Comparison of ENCODE assay signal across 8 cellular contexts in the genomic region with DNA sequence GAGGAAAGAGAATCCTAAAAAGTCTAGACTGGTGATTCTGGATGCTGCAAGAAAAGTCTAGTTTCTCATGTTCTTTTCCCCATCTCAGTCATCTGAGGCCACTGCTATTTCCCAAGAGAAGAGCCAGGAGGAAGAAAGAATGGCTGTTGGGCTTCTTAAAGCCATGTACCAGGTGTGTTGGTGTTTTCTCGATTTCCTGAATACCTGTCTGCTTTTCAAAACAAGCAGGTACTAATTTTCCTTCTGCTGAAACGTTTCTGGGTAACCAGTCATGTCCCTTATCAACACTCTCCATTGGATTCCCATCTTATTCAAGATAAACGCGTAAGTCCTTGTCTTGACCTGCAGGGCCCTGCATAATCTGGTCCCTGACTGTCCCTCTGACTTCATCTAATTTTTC. TPM values are rescaled to one million over a fixed set of nuclear protein-coding genes. Genes with fewer than 3 reads are reported as not detected.
A peak's percentile ranks its signal among the peaks of the same experiment; 100 is the strongest.
DNase-seq lines count a peak whose midpoint lies in the region; ATAC-seq and TF ChIP-seq lines count a peak whose summit lies in the region.

No MANE protein-coding gene starts in this region.

- no peak for DNase-seq in CD4-positive, alpha-beta T cell
- no peak for DNase-seq in Jurkat, Clone E6-1 (ENCODE audit: low read depth, low spot score)
- DNase-seq in colonic mucosa = no peak
- DNase-seq in nephron progenitor cell = no peak
- DNase-seq in dermis blood vessel endothelial cell = no peak
- no peak for DNase-seq in NCI-H2029 (lab: John Stamatoyannopoulos, UW)
- no peak for DNase-seq in NCI-H446 (lab: John Stamatoyannopoulos, UW)

- POLR2A ChIA-PET in CD4-positive, alpha-beta T cell (lab: Charles Lee) = interaction anchor here (0.7 to 1.0 kb wide), 2 partner anchors 35 to 36 kb away, joined by 3 to 4 read pairs; partner anchors contain the start of gene ZNF793

- peak overlapping the region; percentile 93 for H3K4me3 Mint-ChIP-seq in CD4-positive, alpha-beta T cell
- H3K4me3 Mint-ChIP-seq in nephron progenitor cell = peak overlapping the region; percentile 99

- no peak for TF ChIP-seq CTCF in CD4-positive, alpha-beta T cell (IDR thresholded peaks at IDR 0.05)
- TF ChIP-seq CTCF in colonic mucosa (IDR thresholded peaks at IDR 0.05) (no peak), nephron progenitor cell (IDR thresholded peaks at IDR 0.05) (no peak)

- no peaks in the 10 kb centered on the region for H3K27me3 ChIP-seq in CD4-positive, alpha-beta T cell (ENCODE audit: control insufficient read depth, insufficient read depth, low read length)
- no peaks in the 10 kb centered on the region for H3K27me3 ChIP-seq in colonic mucosa

- peaks cover 27% of the 10 kb centered on the region for H3K9me3 ChIP-seq in CD4-positive, alpha-beta T cell (ENCODE audit: control insufficient read depth, low read length)
- H3K9me3 ChIP-seq in colonic mucosa = no peaks in the 10 kb centered on the region

- no peaks in the 10 kb centered on the region for H3K27me3 Mint-ChIP-seq in CD4-positive, alpha-beta T cell
- H3K27me3 Mint-ChIP-seq in nephron progenitor cell (ENCODE audit: low read depth, poor library complexity) = peaks cover 10% of the 10 kb centered on the region

- no peak overlapping the region for H3K9ac ChIP-seq in colonic mucosa (ENCODE audit: low read depth in 2 of 2, low read length in 2 of 2)

- peak overlapping the region; percentile 78 for H3K4me3 ChIP-seq in Jurkat, Clone E6-1 (ENCODE audit: low read length)
- H3K4me3 ChIP-seq in colonic mucosa = peak overlapping the region; percentile 66

- H3K9me3 Mint-ChIP-seq in CD4-positive, alpha-beta T cell = peaks cover 7% of the 10 kb centered on the region
- peaks cover 52% of the 10 kb centered on the region for H3K9me3 Mint-ChIP-seq in nephron progenitor cell

- intact Hi-C loops in CD4-positive, alpha-beta T cell (cut with DNase I, micrococcal nuclease) = loop anchor here in 1 of 2 experiments (5.0 kb wide), 1 partner anchor 1093 kb away; the partner anchor contains the start of gene ZFP14
- intact Hi-C loops in colonic mucosa (cut with DNase I) = no loop called here

- no peaks in the 10 kb centered on the region for H3K36me3 ChIP-seq in colonic mucosa

- no peak overlapping the region for H3K27ac ChIP-seq in CD4-positive, alpha-beta T cell (ENCODE audit: low read depth, low read length)
- H3K27ac ChIP-seq in colonic mucosa = no peak overlapping the region

- peaks cover 44% of the 10 kb centered on the region for H3K4me1 Mint-ChIP-seq in CD4-positive, alpha-beta T cell (ENCODE audit: low read depth)
- peaks cover 29% of the 10 kb centered on the region for H3K4me1 Mint-ChIP-seq in nephron progenitor cell

- H3K27ac Mint-ChIP-seq in CD4-positive, alpha-beta T cell = peak overlapping the region; percentile 100
- H3K27ac Mint-ChIP-seq in nephron progenitor cell = no peak overlapping the region

- ATAC-seq in CD4-positive, alpha-beta T cell (ENCODE audit: poor library complexity) = no peak
- no peak for ATAC-seq in GM19351 (IDR thresholded peaks at IDR 0.05; ENCODE audit: unreplicated experiment)

- H3K4me1 ChIP-seq in colonic mucosa = peaks cover 7% of the 10 kb centered on the region

- CTCF ChIA-PET in CD4-positive, alpha-beta T cell (lab: Charles Lee) = interaction anchor here (0.7 kb wide), 1 partner anchor 100 kb away, joined by 3 read pairs; no protein-coding TSS in a partner anchor

- H3K36me3 Mint-ChIP-seq in CD4-positive, alpha-beta T cell (ENCODE audit: low read depth) = peaks cover 45% of the 10 kb centered on the region
- H3K36me3 Mint-ChIP-seq in nephron progenitor cell (ENCODE audit: low read depth) = peaks cover 42% of the 10 kb centered on the region

RNA-seq across cellular contexts. Expression of gene ZNF570, which starts 1.1 kb away (rescaled TPM):
- 1 to 10 TPM; 8.3 to 9.1 TPM for total RNA-seq in CD4-positive, alpha-beta T cell
- polyA plus RNA-seq in Jurkat, Clone E6-1 (2012; ENCODE audit: insufficient read depth, insufficient read length) = 2.8 TPM
- total RNA-seq in colonic mucosa (1 to 10 TPM; 1.7 to 3.0 TPM), dermis blood vessel endothelial cell (8.8 and 10.2 TPM in 2 replicates)

RNA-seq across cellular contexts. Expression of gene ZNF569, which starts 3.0 kb away (rescaled TPM):
- total RNA-seq in CD4-positive, alpha-beta T cell = 1 to 10 TPM; 5.0 to 5.2 TPM
- 7.2 TPM for polyA plus RNA-seq in Jurkat, Clone E6-1 (2012; ENCODE audit: insufficient read depth, insufficient read length)
- total RNA-seq in colonic mucosa = 1 to 10 TPM; 1.1 to 1.4 TPM
- total RNA-seq in dermis blood vessel endothelial cell = 6.1 and 7.5 TPM in 2 replicates

RNA-seq across cellular contexts. Expression of gene ZNF793, which starts 36.5 kb away (rescaled TPM):
- 1 to 10 TPM; 2.3 TPM for total RNA-seq in CD4-positive, alpha-beta T cell
- polyA plus RNA-seq in Jurkat, Clone E6-1 (2012; ENCODE audit: insufficient read depth, insufficient read length) = not detected
- total RNA-seq in colonic mucosa (1 to 10 TPM; 1.6 to 2.9 TPM), dermis blood vessel endothelial cell (1.1 and 1.2 TPM in 2 replicates)
